17 cellular contexts compared by ENCODE assay signal in the genomic region with DNA sequence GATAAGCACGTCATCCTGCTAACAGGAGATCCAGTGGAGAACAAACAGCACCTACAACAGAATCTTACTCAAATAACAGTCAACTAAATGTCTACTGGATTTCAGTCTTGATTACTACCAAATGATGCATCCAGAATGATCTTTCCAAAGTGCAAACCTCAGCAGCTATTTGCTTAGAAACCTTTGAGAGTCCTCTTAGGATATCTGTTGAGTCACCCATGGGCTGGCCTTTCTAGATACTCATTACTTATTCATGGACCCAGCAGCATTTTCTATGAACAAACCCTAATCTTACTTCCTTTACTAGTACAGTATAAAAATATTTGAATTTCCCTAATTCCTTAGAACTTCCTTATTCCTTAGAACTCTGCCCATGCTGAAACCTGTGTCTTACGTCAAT.
"Had no signal": no experiment of that assay in that cellular context is flagged by ENCODE, and none has a peak within 500 bp of the region (broad histone marks: within the 10 kb centered on the region; RNA-seq: fewer than 3 reads in every experiment).

No MANE protein-coding gene starts in this region.

- H3K4me1 ChIP-seq: psoas muscle, spleen, tibial nerve had no signal

- H2AFZ ChIP-seq: hepatocyte had no signal

- H3K4me3 ChIP-seq: hepatocyte, psoas muscle, spleen, tibial nerve had no signal

- DNase-seq: activated CD4-positive, alpha-beta T cell treated with anti-CD3 and anti-CD28 coated beads, Interleukin-2, amount 50 U/mL, for 4 hours; activated CD4-positive, CD25-positive, alpha-beta regulatory T cell treated with anti-CD3 and anti-CD28 coated beads, Interleukin-2, amount 50 U/mL, for 72 hours; activated CD8-positive, alpha-beta memory T cell treated with anti-CD3 and anti-CD28 coated beads, Interleukin-2, amount 10 ng/mL, durations not matched to agents 7 days and 5 days; activated effector memory CD4-positive, alpha-beta T cell treated with anti-CD3 and anti-CD28 coated beads, Interleukin-2, amount 50 U/mL, for 16 hours; activated T-cell treated with anti-CD3 and anti-CD28 coated beads, Interleukin-2, amount 50 U/mL, for 24 hours; kidney; left ventricle myocardium superior; mesendoderm; nephron progenitor cell; psoas muscle; spleen; stimulated activated CD4-positive, alpha-beta T cell treated with anti-CD3 and anti-CD28 coated beads, Interleukin-1b, Interleukin-23, amount 100 ng/mL, for 48 hours had no signal

- H3K4me2 ChIP-seq: hepatocyte had no signal

- ATAC-seq: activated CD8-positive, alpha-beta memory T cell treated with anti-CD3 and anti-CD28 coated beads, Interleukin-2, amount 10 ng/mL, durations not matched to agents 7 days and 5 days; activated naive CD4-positive, alpha-beta T cell treated with anti-CD3 and anti-CD28 coated beads, Interleukin-2, amount 50 U/mL, for 72 hours; left ventricle myocardium superior; psoas muscle; sciatic nerve; stimulated activated memory B cell treated with anti-CD40 and anti-IgM and Interleukin-4, amounts not matched to agents 10 μg/mL and 1 μg/mL and 100 μg/mL, for 72 hours had no signal

- H3K36me3 ChIP-seq: spleen, tibial nerve had no signal

- H3K79me2 ChIP-seq: hepatocyte had no signal

- H3K27ac ChIP-seq: hepatocyte, psoas muscle, spleen, tibial nerve had no signal

- H3K27me3 ChIP-seq: hepatocyte, spleen, tibial nerve had no signal

- H3K9me3 ChIP-seq: psoas muscle had no signal
